ENCODE assay signal across 8 cellular contexts in genomic region chr17:80082403-80083135, GRCh38. TPM values are rescaled to one million over a fixed set of nuclear protein-coding genes. Genes with fewer than 3 reads are reported as not detected.
A peak's percentile ranks its signal among the peaks of the same experiment; 100 is the strongest.
DNase-seq lines count a peak whose midpoint lies in the region; ATAC-seq and TF ChIP-seq lines count a peak whose summit lies in the region.

No MANE protein-coding gene starts in this region.

- no peak overlapping the region for H3K4me3 ChIP-seq in HL-60 (replicated peaks; ENCODE audit: insufficient read depth, low read length)
- no peak overlapping the region for H3K4me3 ChIP-seq in effector memory CD4-positive, alpha-beta T cell (ENCODE audit: insufficient read depth, low read depth, low read length, poor library complexity, severe bottlenecking)

- no peaks in the 10 kb centered on the region for H3K4me1 ChIP-seq in effector memory CD4-positive, alpha-beta T cell (ENCODE audit: control insufficient read depth, insufficient read depth, low read length, poor library complexity, severe bottlenecking)

- H3K27me3 ChIP-seq in HL-60 (ENCODE audit: insufficient read depth, poor library complexity, severe bottlenecking) = no peaks in the 10 kb centered on the region
- no peaks in the 10 kb centered on the region for H3K27me3 ChIP-seq in effector memory CD4-positive, alpha-beta T cell (replicated peaks; ENCODE audit: control insufficient read depth, insufficient read depth, low read length, poor library complexity, severe bottlenecking)

- POLR2A ChIA-PET in activated CD4-positive, alpha-beta memory T cell treated with anti-CD3 and anti-CD28 coated beads for 36 hours (lab: Charles Lee) = no interaction called here

- no peaks in the 10 kb centered on the region for H3K9me3 ChIP-seq in effector memory CD4-positive, alpha-beta T cell (ENCODE audit: control insufficient read depth, low read length)

- TF ChIP-seq CTCF in HL-60 (IDR thresholded peaks at IDR 0.05; ENCODE audit: insufficient read depth, low read length) (peak; percentile 45), mesothelial cell of epicardium (IDR thresholded peaks at IDR 0.05; ENCODE audit: unreplicated experiment) (peak; percentile 69)

- H3K4me3 Mint-ChIP-seq in activated CD4-positive, alpha-beta memory T cell treated with anti-CD3 and anti-CD28 coated beads for 36 hours = no peak overlapping the region
- no peak overlapping the region for H3K4me3 Mint-ChIP-seq in mesothelial cell of epicardium

- H3K27ac ChIP-seq in HL-60 (replicated peaks) = no peak overlapping the region
- no peak overlapping the region for H3K27ac ChIP-seq in effector memory CD4-positive, alpha-beta T cell (ENCODE audit: insufficient read depth, low read length, poor library complexity, severe bottlenecking)

- peaks cover 5% of the 10 kb centered on the region for H3K27me3 Mint-ChIP-seq in activated CD4-positive, alpha-beta memory T cell treated with anti-CD3 and anti-CD28 coated beads for 36 hours
- no peaks in the 10 kb centered on the region for H3K27me3 Mint-ChIP-seq in mesothelial cell of epicardium (ENCODE audit: low read depth)

- H3K9me3 Mint-ChIP-seq in activated CD4-positive, alpha-beta memory T cell treated with anti-CD3 and anti-CD28 coated beads for 36 hours = no peaks in the 10 kb centered on the region
- H3K9me3 Mint-ChIP-seq in mesothelial cell of epicardium = peaks cover 2% of the 10 kb centered on the region

- H3K4me1 Mint-ChIP-seq in activated CD4-positive, alpha-beta memory T cell treated with anti-CD3 and anti-CD28 coated beads for 36 hours (ENCODE audit: low read depth) = no peaks in the 10 kb centered on the region
- peaks cover 15% of the 10 kb centered on the region for H3K4me1 Mint-ChIP-seq in mesothelial cell of epicardium

- ATAC-seq in HG02642 (IDR thresholded peaks at IDR 0.05; ENCODE audit: poor library complexity, unreplicated experiment) = no peak

- DNase-seq in C1 segment of cervical spinal cord (lab: John Stamatoyannopoulos, UW) = peak in 8 of 14 donors; percentile 8 to 42 (median 29)
- peak; percentile 23 to 63 for DNase-seq in HL-60 (ENCODE audit: low read depth in 1 of 2, low spot score in 1 of 2)
- DNase-seq in NCI-H82 (lab: John Stamatoyannopoulos, UW) = peak; percentile 92
- DNase-seq in activated CD4-positive, alpha-beta memory T cell treated with anti-CD3 and anti-CD28 coated beads for 36 hours = peak; percentile 73
- peak in 2 of 3 donors; percentile 19 to 24 for DNase-seq in effector memory CD4-positive, alpha-beta T cell
- peak in 1 of 2 experiments; percentile 65 for DNase-seq in mesothelial cell of epicardium (ENCODE audit: low spot score in 2 of 2, unreplicated experiment in 2 of 2)
- peak; percentile 32 to 37 for DNase-seq in stimulated activated CD8-positive, alpha-beta memory T cell treated with anti-CD3 and anti-CD28 coated beads, Interleukin-7, amount 100 ng/mL, for 4 hours (ENCODE audit: low read depth in 2 of 2)

- intact Hi-C loops in activated CD4-positive, alpha-beta memory T cell treated with anti-CD3 and anti-CD28 coated beads for 36 hours (cut with micrococcal nuclease) = loop anchor here (2.0 kb wide), 1 partner anchor 18 kb away; the partner anchor contains the start of gene GAA

- H3K36me3 ChIP-seq in effector memory CD4-positive, alpha-beta T cell (ENCODE audit: control insufficient read depth, insufficient read depth, low read length) = no peaks in the 10 kb centered on the region

- CTCF ChIA-PET in activated CD4-positive, alpha-beta memory T cell treated with anti-CD3 and anti-CD28 coated beads for 36 hours (lab: Charles Lee) = interaction anchor here (0.7 to 2.7 kb wide), 12 partner anchors 9 to 170 kb away, joined by 3 to 18 read pairs (median 4); partner anchors contain the start of gene GAA

- no peak overlapping the region for H3K27ac Mint-ChIP-seq in activated CD4-positive, alpha-beta memory T cell treated with anti-CD3 and anti-CD28 coated beads for 36 hours
- H3K27ac Mint-ChIP-seq in mesothelial cell of epicardium = no peak overlapping the region

- no peaks in the 10 kb centered on the region for H3K36me3 Mint-ChIP-seq in activated CD4-positive, alpha-beta memory T cell treated with anti-CD3 and anti-CD28 coated beads for 36 hours
- peaks cover 9% of the 10 kb centered on the region for H3K36me3 Mint-ChIP-seq in mesothelial cell of epicardium

RNA-seq across cellular contexts. Expression of gene GAA, which starts 18.8 kb away (rescaled TPM):
- total RNA-seq in activated CD4-positive, alpha-beta memory T cell treated with anti-CD3 and anti-CD28 coated beads for 36 hours = 10 to 100 TPM; 28.0 to 29.6 TPM
- 55.1 to 59.7 TPM (median 55.9 TPM) in 3 replicates for total RNA-seq in mesothelial cell of epicardium

RNA-seq across cellular contexts. Expression of gene CCDC40, which starts 46.1 kb away (rescaled TPM):
- under 1 TPM; 0.82 to 1.00 TPM for total RNA-seq in activated CD4-positive, alpha-beta memory T cell treated with anti-CD3 and anti-CD28 coated beads for 36 hours
- total RNA-seq in mesothelial cell of epicardium = 20.6 to 25.9 TPM (median 23.5 TPM) in 3 replicates

RNA-seq across cellular contexts. Expression of gene TBC1D16, which starts 46.9 kb away (rescaled TPM):
- 1 to 10 TPM; 5.4 TPM for total RNA-seq in activated CD4-positive, alpha-beta memory T cell treated with anti-CD3 and anti-CD28 coated beads for 36 hours
- total RNA-seq in mesothelial cell of epicardium = 69.8 to 76.0 TPM (median 73.2 TPM) in 3 replicates

Comparison
In these comparisons a context has a peak if more than half of its experiments do, and no peak if none do; other contexts are left out.
1. RNA of gene CCDC40, which starts 46.1 kb away (total RNA-seq): 20.6 to 25.9 TPM in mesothelial cell of epicardium; 0.82 to 1.00 TPM in activated CD4-positive, alpha-beta memory T cell treated with anti-CD3 and anti-CD28 coated beads for 36 hours; every median in the first group is over 10 times any median in the second.
2. RNA of gene TBC1D16, which starts 46.9 kb away (total RNA-seq): 69.8 to 76.0 TPM in mesothelial cell of epicardium; 5.4 TPM in activated CD4-positive, alpha-beta memory T cell treated with anti-CD3 and anti-CD28 coated beads for 36 hours; every median in the first group is over 10 times any median in the second.